In the genomic region with DNA sequence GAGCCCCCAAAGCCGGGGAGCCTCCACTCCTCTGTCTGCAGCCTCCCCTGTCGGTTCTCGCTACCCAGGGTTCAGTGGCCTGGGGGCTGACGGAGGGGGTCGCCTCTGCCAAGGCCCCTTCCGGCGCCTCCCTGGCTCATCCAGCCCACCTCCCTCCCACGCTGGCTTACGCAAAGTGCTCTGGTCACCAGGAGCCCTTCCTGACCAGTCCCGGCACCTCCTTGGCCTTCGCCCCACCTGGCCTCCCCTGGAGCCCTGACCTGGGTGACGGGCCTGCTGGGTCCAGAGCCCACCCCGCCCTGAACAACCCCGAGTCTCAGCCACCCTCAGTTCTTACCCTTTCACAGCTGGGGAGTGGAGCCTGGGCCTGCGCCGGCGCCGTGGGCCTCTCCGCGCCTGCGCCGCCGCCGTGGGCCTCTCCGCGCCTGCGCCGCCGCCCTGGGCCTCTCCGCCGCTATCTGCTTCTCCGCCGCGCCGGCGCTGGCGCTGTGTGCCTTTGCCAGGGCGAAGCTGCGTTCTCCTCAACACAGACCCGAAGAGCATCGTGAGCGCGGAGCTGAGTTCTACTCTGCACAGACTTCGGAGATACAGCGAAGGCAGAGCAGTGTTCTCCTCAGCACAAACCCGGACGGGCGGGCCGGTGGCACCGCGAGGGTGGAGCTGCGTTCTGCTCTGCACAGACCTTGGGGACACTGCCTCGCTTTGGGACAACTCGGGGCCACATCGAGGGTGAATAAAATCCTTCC, we compare ENCODE assay signal across 6 cellular contexts.
DNase-seq lines count a peak whose midpoint lies in the region; ATAC-seq and TF ChIP-seq lines count a peak whose summit lies in the region.
"Not testable (repeated sequence)": the region's sequence is repeated elsewhere in the genome, so short reads cannot be mapped to it uniquely, and the experiment has no call there.

No MANE protein-coding gene starts in this region.

- not testable (repeated sequence) for H3K27ac ChIP-seq in IMR-90 (ENCODE audit: insufficient read depth, low read length); ectodermal cell (ENCODE audit: insufficient read depth, low read depth, low read length, poor library complexity, severe bottlenecking)

- not testable (repeated sequence) for H3K4me1 ChIP-seq in IMR-90 (ENCODE audit: control insufficient read depth, insufficient read depth, low read length); ectodermal cell (ENCODE audit: control insufficient read depth, insufficient read depth, low read length)

- 100% methylated on average over 2 of the region's 55 CpGs; no CpG with 5 or more reads in 1 of the 2 experiments for WGBS in IMR-90 (ENCODE audit: extremely low coverage in 2 of 2, insufficient read length in 1 of 2), 2 experiments
- 73 to 77% methylated on average over 48 to 50 of the region's 55 CpGs for WGBS in ectodermal cell, 2 experiments

- H2BK15ac ChIP-seq in IMR-90 (ENCODE audit: low read depth, low read length), result not testable (repeated sequence)

- not testable (repeated sequence) for H2BK120ac ChIP-seq in IMR-90 (ENCODE audit: low read depth, low read length)

- H3K4me2 ChIP-seq in IMR-90 (ENCODE audit: low read depth, low read length), result not testable (repeated sequence)

- not testable (repeated sequence) for H3K18ac ChIP-seq in IMR-90 (ENCODE audit: low read depth, low read length)

- in situ Hi-C loops in IMR-90 (cut with MboI; ENCODE audit: low sequenced_read_pairs), result not testable (repeated sequence)

- TF ChIP-seq RAD21 in IMR-90 (IDR thresholded peaks at IDR 0.05; ENCODE audit: low read length), result not testable (repeated sequence)

- not testable (repeated sequence) for DNase-seq in IMR-90; sciatic nerve (ENCODE audit: low spot score)
- DNase-seq in SK-N-DZ (ENCODE audit: low spot score), result peak; percentile 16
- peak; percentile 61 for DNase-seq in activated effector memory CD4-positive, alpha-beta T cell treated with anti-CD3 and anti-CD28 coated beads, Interleukin-2, amount 50 U/mL, for 16 hours

- H2AK9ac ChIP-seq in IMR-90 (replicated peaks; ENCODE audit: low read depth, low read length, poor library complexity), result not testable (repeated sequence)

- H3K23ac ChIP-seq in IMR-90 (ENCODE audit: low read depth, low read length), result not testable (repeated sequence)

- H4K91ac ChIP-seq in IMR-90 (ENCODE audit: insufficient read depth, low read depth, low read length), result not testable (repeated sequence)

- H4K5ac ChIP-seq in IMR-90 (ENCODE audit: low read depth, low read length), result not testable (repeated sequence)

- intact Hi-C loops in IMR-90 (cut with micrococcal nuclease); sciatic nerve (cut with DNase I): not testable (repeated sequence)

- not testable (repeated sequence) for H3K56ac ChIP-seq in IMR-90 (ENCODE audit: extremely low read depth, insufficient read depth, low read length)

- H3K9me1 ChIP-seq in IMR-90 (ENCODE audit: insufficient read depth, low read length), result not testable (repeated sequence)

- not testable (repeated sequence) for H2AFZ ChIP-seq in IMR-90 (replicated peaks; ENCODE audit: low read length, poor library complexity)

- not testable (repeated sequence) for H3K79me1 ChIP-seq in IMR-90 (ENCODE audit: low read depth in 1 of 2, low read length in 2 of 2)

- not testable (repeated sequence) for TF ChIP-seq CTCF in IMR-90 (conservative IDR thresholded peaks at IDR 0.05; ENCODE audit: low read depth, low read length)

- ATAC-seq in IMR-90 (ENCODE audit: low read depth) (peak; percentile 96), sciatic nerve (peak; percentile 75)

- not testable (repeated sequence) for H2BK5ac ChIP-seq in IMR-90 (ENCODE audit: low read depth, low read length, poor library complexity, severe bottlenecking)

- H3K9ac ChIP-seq in IMR-90 (ENCODE audit: low read depth, low read length), result 0 out of 2 replicates have a peak overlapping the region, but pooled peaks have one; percentile 56

- not testable (repeated sequence) for H4K8ac ChIP-seq in IMR-90 (ENCODE audit: low read depth in 2 of 2, low read length in 2 of 2)

- dilution Hi-C loops in IMR-90 (cut with HindIII; ENCODE audit: low sequenced_read_pairs, unreplicated experiment), result not testable (repeated sequence)

- not testable (repeated sequence) for H2BK20ac ChIP-seq in IMR-90 (ENCODE audit: low read depth, low read length)

- H4K20me1 ChIP-seq in IMR-90 (ENCODE audit: insufficient read depth, low read length), result not testable (repeated sequence)

- not testable (repeated sequence) for H2AK5ac ChIP-seq in IMR-90 (ENCODE audit: low read depth, low read length)

- H3K4me3 ChIP-seq in IMR-90 (ENCODE audit: insufficient read depth, low read depth, low read length) (peak overlapping the region; percentile 57), ectodermal cell (ENCODE audit: insufficient read depth, low read depth, low read length) (peak overlapping the region; percentile 35), iPS-18c (ENCODE audit: insufficient read depth, low read depth, low read length) (peak overlapping the region; percentile 40)

- not testable (repeated sequence) for BruUV-seq in IMR-90 (replicated peaks; lab: Mats Ljungman, UMichigan)

- not testable (repeated sequence) for H3K27me3 ChIP-seq in IMR-90 (ENCODE audit: control insufficient read depth, insufficient read depth, low read length); ectodermal cell (ENCODE audit: control insufficient read depth, insufficient read depth, low read length, poor library complexity, severe bottlenecking)

- TF ChIP-seq POLR2A in IMR-90 (IDR thresholded peaks at IDR 0.05; ENCODE audit: low read depth, low read length), result not testable (repeated sequence)

- not testable (repeated sequence) for H3K36me3 ChIP-seq in IMR-90 (ENCODE audit: control insufficient read depth, insufficient read depth, low read length); ectodermal cell (ENCODE audit: control insufficient read depth, insufficient read depth, low read length)

- POLR2A ChIA-PET in IMR-90 (lab: Charles Lee; ENCODE audit: unreplicated experiment), result not testable (repeated sequence)

- H3K4ac ChIP-seq in IMR-90 (ENCODE audit: low read depth, low read length), result not testable (repeated sequence)

- H3K14ac ChIP-seq in IMR-90 (replicated peaks; ENCODE audit: low read depth, low read length), result not testable (repeated sequence)

- CTCF ChIA-PET in IMR-90 (lab: Yijun Ruan, JAX), result not testable (repeated sequence)

- not testable (repeated sequence) for H3K9me3 ChIP-seq in IMR-90 (ENCODE audit: control insufficient read depth, insufficient read depth, low read length); ectodermal cell (ENCODE audit: control insufficient read depth, low read length); iPS-18c (ENCODE audit: control insufficient read depth, insufficient read depth, low read length)
